Comparison of ENCODE assay signal across 2 cellular contexts in the genomic region with DNA sequence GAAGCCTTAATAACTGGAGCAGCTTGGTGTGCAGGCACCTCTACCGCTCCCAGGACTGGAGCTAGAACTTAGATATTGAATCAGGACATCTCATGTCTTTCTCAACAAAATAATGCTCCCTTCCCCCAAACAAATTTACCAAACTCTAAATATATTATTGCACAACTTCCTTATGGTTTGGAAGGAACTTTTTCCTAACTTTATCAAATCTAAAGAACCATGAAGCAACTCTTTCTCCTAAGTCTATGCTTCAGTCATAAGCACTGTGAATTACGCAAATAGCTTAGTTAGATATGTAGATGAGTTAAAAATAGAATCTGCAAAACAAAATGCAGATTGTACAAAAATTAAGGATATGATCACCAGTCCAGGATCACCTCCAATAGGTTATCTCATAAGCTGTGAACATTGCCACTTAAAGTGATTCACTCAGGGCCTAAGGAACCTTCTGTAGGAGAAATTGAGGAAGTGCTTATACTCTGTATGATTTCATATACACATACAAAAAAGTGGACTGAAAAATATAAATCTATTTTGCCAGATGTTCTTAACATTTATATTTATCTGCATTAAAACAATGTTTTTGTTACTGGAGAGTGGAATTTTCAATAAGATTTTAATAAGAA.
TF ChIP-seq lines count a peak whose summit lies in the region.

No MANE protein-coding gene starts in this region.

TF ChIP-seq in GM12878, 131 proteins besides CTCF, POLR2A, EP300 and RAD21:
- TF ChIP-seq RFX5 (IDR thresholded peaks at IDR 0.05; ENCODE audit: low read depth, low read length) (no peak), SPI1 (IDR thresholded peaks at IDR 0.05; ENCODE audit: borderline replicate concordance, insufficient read depth, low read depth, low read length) (peak; percentile 29; the same call in 1 of the 2 replicates)
TF ChIP-seq in GM12878: peak in this region for 1.

TF ChIP-seq in HEK293T, 16 proteins besides CTCF, POLR2A, EP300 and RAD21:
- TF ChIP-seq PKNOX1 (IDR thresholded peaks at IDR 0.05) (no peak), ELF4 (IDR thresholded peaks at IDR 0.05) (no peak), TARDBP (IDR thresholded peaks at IDR 0.05) (no peak), CTBP1 (IDR thresholded peaks at IDR 0.05; ENCODE audit: borderline replicate concordance) (no peak)
